Comparison of ENCODE assay signal across 1 cellular context in the genomic region with DNA sequence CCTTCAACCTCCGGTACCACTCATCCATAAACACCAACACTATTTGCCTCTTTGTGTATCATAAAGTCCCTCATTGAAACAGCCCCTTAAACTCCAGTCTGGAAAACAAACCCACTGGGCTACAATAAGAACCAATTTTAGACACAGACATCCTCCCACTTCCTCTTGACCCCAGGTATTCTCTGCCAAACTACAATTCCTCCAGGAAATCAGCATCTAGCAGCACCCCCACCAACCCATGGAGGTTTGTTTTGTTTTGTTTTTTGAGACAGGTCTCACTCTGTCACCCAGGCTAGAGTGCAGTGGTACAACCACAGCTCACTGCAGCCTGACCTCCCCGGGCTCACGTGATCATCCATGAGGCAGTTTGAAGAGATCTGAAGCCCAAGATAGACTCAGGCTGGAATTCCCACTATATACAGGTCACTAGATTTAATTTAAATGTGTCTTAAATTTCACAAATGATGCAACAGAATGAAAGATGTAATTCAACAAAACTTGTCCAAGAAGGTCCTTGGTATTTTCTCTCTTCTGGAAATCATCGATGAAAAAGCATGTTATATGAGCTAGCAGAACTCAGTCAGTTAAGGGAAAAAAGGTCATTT.
TF ChIP-seq lines count a peak whose summit lies in the region.

No MANE protein-coding gene starts in this region.

TF ChIP-seq in K562, 482 proteins besides CTCF, POLR2A, EP300 and RAD21 (continued from another document and continues in another):
- TF ChIP-seq, protein P1, sequence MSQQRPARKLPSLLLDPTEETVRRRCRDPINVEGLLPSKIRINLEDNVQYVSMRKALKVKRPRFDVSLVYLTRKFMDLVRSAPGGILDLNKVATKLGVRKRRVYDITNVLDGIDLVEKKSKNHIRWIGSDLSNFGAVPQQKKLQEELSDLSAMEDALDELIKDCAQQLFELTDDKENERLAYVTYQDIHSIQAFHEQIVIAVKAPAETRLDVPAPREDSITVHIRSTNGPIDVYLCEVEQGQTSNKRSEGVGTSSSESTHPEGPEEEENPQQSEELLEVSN (IDR thresholded peaks at IDR 0.05; ENCODE audit: borderline replicate concordance in 1 of 2, extremely low read depth in 1 of 2, insufficient read depth in 1 of 2, insufficient read length in 1 of 2, low read depth in 1 of 2, low read length in 1 of 2, poor library complexity in 1 of 2, severe bottlenecking in 1 of 2): no peak
- TF ChIP-seq, protein P2, sequence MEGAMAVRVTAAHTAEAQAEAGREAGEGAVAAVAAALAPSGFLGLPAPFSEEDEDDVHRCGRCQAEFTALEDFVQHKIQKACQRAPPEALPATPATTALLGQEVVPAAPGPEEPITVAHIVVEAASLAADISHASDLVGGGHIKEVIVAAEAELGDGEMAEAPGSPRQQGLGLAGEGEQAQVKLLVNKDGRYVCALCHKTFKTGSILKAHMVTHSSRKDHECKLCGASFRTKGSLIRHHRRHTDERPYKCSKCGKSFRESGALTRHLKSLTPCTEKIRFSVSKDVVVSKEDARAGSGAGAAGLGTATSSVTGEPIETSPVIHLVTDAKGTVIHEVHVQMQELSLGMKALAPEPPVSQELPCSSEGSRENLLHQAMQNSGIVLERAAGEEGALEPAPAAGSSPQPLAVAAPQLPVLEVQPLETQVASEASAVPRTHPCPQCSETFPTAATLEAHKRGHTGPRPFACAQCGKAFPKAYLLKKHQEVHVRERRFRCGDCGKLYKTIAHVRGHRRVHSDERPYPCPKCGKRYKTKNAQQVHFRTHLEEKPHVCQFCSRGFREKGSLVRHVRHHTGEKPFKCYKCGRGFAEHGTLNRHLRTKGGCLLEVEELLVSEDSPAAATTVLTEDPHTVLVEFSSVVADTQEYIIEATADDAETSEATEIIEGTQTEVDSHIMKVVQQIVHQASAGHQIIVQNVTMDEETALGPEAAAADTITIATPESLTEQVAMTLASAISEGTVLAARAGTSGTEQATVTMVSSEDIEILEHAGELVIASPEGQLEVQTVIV (CRISPR knock-in tag; IDR thresholded peaks at IDR 0.05; ENCODE audit: borderline replicate concordance): no peak
- TF ChIP-seq, protein P3, sequence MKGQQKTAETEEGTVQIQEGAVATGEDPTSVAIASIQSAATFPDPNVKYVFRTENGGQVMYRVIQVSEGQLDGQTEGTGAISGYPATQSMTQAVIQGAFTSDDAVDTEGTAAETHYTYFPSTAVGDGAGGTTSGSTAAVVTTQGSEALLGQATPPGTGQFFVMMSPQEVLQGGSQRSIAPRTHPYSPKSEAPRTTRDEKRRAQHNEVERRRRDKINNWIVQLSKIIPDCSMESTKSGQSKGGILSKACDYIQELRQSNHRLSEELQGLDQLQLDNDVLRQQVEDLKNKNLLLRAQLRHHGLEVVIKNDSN (CRISPR knock-in tag; IDR thresholded peaks at IDR 0.05): peak; percentile 83
- TF ChIP-seq GABPA (tag; conservative IDR thresholded peaks at IDR 0.05; ENCODE audit: low read depth) (no peak), ZNF75A (CRISPR knock-in tag; IDR thresholded peaks at IDR 0.05) (no peak), CBFA2T2 (conservative IDR thresholded peaks at IDR 0.05) (peak; percentile 20; the same call in 1 of the 2 replicates), ZNF766 (CRISPR knock-in tag; conservative IDR thresholded peaks at IDR 0.05) (0 out of 2 replicates have a peak, but pooled peaks have one; percentile 56), TOE1 (IDR thresholded peaks at IDR 0.05; ENCODE audit: borderline replicate concordance) (peak; percentile 84; the same call in 1 of the 2 replicates), TOE1 (CRISPR knock-in tag; IDR thresholded peaks at IDR 0.05; ENCODE audit: borderline replicate concordance, low read depth) (no peak), ZNF232 (CRISPR knock-in tag; IDR thresholded peaks at IDR 0.05) (no peak), PML (IDR thresholded peaks at IDR 0.05; ENCODE audit: low read length) (no peak), STAG1 (CRISPR knock-in tag; IDR thresholded peaks at IDR 0.05; ENCODE audit: borderline replicate concordance) (no peak), CEBPB (tag; IDR thresholded peaks at IDR 0.05) (no peak; the same call in 1 of the 2 replicates), TARDBP (IDR thresholded peaks at IDR 0.05) (no peak), MAFG (tag; conservative IDR thresholded peaks at IDR 0.05) (no peak), NR2C2 (CRISPR knock-in tag; IDR thresholded peaks at IDR 0.05) (no peak), NR2C2 (tag; IDR thresholded peaks at IDR 0.05) (peak; percentile 68), ZZZ3 (IDR thresholded peaks at IDR 0.05) (no peak), ZFP1 (CRISPR knock-in tag; IDR thresholded peaks at IDR 0.05) (no peak), ZNF274 (IDR thresholded peaks at IDR 0.05; ENCODE audit: borderline replicate concordance, low read depth, low read length) (no peak), NR2C1 (IDR thresholded peaks at IDR 0.05) (peak; percentile 53; the same call in 1 of the 2 replicates), NR2C1 (tag; IDR thresholded peaks at IDR 0.05) (peak; percentile 42; the same call in 1 of the 2 replicates), YY1 (IDR thresholded peaks at IDR 0.05; ENCODE audit: borderline replicate concordance in 1 of 3, control insufficient read depth in 1 of 3, extremely low read depth in 1 of 3, insufficient read depth in 3 of 3, insufficient read length in 1 of 3, insufficient replicate concordance in 2 of 3, low read depth in 1 of 3, low read length in 2 of 3) (no peak), PHB (CRISPR knock-in tag; IDR thresholded peaks at IDR 0.05) (no peak), ZNF165 (CRISPR knock-in tag; IDR thresholded peaks at IDR 0.05; ENCODE audit: borderline replicate concordance) (no peak), L3MBTL2 (IDR thresholded peaks at IDR 0.05) (peak; percentile 69), ARHGAP35 (IDR thresholded peaks at IDR 0.05; ENCODE audit: partially characterized antibody) (no peak), FUS (optimal IDR thresholded peaks at IDR 0.05; ENCODE audit: low read depth, low read length) (no peak), ZNF785 (CRISPR knock-in tag; IDR thresholded peaks at IDR 0.05) (no peak), NFE2L1 (tag; IDR thresholded peaks at IDR 0.05; ENCODE audit: borderline replicate concordance, low read depth) (no peak), RBM25 (IDR thresholded peaks at IDR 0.05; ENCODE audit: low read depth, low read length, severe bottlenecking) (no peak)
- TF ChIP-seq, protein P4, sequence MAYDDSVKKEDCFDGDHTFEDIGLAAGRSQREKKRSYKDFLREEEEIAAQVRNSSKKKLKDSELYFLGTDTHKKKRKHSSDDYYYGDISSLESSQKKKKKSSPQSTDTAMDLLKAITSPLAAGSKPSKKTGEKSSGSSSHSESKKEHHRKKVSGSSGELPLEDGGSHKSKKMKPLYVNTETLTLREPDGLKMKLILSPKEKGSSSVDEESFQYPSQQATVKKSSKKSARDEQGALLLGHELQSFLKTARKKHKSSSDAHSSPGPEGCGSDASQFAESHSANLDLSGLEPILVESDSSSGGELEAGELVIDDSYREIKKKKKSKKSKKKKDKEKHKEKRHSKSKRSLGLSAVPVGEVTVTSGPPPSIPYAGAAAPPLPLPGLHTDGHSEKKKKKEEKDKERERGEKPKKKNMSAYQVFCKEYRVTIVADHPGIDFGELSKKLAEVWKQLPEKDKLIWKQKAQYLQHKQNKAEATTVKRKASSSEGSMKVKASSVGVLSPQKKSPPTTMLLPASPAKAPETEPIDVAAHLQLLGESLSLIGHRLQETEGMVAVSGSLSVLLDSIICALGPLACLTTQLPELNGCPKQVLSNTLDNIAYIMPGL (CRISPR knock-in tag; IDR thresholded peaks at IDR 0.05): no peak
- TF ChIP-seq, protein P5, sequence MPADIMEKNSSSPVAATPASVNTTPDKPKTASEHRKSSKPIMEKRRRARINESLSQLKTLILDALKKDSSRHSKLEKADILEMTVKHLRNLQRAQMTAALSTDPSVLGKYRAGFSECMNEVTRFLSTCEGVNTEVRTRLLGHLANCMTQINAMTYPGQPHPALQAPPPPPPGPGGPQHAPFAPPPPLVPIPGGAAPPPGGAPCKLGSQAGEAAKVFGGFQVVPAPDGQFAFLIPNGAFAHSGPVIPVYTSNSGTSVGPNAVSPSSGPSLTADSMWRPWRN (IDR thresholded peaks at IDR 0.05; ENCODE audit: low read depth): no peak
- TF ChIP-seq, protein P6, sequence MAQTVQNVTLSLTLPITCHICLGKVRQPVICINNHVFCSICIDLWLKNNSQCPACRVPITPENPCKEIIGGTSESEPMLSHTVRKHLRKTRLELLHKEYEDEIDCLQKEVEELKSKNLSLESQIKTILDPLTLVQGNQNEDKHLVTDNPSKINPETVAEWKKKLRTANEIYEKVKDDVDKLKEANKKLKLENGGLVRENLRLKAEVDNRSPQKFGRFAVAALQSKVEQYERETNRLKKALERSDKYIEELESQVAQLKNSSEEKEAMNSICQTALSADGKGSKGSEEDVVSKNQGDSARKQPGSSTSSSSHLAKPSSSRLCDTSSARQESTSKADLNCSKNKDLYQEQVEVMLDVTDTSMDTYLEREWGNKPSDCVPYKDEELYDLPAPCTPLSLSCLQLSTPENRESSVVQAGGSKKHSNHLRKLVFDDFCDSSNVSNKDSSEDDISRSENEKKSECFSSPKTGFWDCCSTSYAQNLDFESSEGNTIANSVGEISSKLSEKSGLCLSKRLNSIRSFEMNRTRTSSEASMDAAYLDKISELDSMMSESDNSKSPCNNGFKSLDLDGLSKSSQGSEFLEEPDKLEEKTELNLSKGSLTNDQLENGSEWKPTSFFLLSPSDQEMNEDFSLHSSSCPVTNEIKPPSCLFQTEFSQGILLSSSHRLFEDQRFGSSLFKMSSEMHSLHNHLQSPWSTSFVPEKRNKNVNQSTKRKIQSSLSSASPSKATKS (CRISPR knock-in tag; IDR thresholded peaks at IDR 0.05): no peak
- TF ChIP-seq, protein P7, sequence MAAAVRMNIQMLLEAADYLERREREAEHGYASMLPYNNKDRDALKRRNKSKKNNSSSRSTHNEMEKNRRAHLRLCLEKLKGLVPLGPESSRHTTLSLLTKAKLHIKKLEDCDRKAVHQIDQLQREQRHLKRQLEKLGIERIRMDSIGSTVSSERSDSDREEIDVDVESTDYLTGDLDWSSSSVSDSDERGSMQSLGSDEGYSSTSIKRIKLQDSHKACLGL (CRISPR knock-in tag; IDR thresholded peaks at IDR 0.05; ENCODE audit: borderline replicate concordance, poor library complexity, severe bottlenecking): no peak
- TF ChIP-seq, protein P8, sequence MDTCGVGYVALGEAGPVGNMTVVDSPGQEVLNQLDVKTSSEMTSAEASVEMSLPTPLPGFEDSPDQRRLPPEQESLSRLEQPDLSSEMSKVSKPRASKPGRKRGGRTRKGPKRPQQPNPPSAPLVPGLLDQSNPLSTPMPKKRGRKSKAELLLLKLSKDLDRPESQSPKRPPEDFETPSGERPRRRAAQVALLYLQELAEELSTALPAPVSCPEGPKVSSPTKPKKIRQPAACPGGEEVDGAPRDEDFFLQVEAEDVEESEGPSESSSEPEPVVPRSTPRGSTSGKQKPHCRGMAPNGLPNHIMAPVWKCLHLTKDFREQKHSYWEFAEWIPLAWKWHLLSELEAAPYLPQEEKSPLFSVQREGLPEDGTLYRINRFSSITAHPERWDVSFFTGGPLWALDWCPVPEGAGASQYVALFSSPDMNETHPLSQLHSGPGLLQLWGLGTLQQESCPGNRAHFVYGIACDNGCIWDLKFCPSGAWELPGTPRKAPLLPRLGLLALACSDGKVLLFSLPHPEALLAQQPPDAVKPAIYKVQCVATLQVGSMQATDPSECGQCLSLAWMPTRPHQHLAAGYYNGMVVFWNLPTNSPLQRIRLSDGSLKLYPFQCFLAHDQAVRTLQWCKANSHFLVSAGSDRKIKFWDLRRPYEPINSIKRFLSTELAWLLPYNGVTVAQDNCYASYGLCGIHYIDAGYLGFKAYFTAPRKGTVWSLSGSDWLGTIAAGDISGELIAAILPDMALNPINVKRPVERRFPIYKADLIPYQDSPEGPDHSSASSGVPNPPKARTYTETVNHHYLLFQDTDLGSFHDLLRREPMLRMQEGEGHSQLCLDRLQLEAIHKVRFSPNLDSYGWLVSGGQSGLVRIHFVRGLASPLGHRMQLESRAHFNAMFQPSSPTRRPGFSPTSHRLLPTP (IDR thresholded peaks at IDR 0.05; ENCODE audit: borderline replicate concordance, extremely low read depth, insufficient read length): no peak
- TF ChIP-seq, protein P9, sequence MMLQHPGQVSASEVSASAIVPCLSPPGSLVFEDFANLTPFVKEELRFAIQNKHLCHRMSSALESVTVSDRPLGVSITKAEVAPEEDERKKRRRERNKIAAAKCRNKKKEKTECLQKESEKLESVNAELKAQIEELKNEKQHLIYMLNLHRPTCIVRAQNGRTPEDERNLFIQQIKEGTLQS (IDR thresholded peaks at IDR 0.05): peak; percentile 70
- TF ChIP-seq, protein P9 (CRISPR knock-in tag; conservative IDR thresholded peaks at IDR 0.05): no peak
- TF ChIP-seq, protein P10, sequence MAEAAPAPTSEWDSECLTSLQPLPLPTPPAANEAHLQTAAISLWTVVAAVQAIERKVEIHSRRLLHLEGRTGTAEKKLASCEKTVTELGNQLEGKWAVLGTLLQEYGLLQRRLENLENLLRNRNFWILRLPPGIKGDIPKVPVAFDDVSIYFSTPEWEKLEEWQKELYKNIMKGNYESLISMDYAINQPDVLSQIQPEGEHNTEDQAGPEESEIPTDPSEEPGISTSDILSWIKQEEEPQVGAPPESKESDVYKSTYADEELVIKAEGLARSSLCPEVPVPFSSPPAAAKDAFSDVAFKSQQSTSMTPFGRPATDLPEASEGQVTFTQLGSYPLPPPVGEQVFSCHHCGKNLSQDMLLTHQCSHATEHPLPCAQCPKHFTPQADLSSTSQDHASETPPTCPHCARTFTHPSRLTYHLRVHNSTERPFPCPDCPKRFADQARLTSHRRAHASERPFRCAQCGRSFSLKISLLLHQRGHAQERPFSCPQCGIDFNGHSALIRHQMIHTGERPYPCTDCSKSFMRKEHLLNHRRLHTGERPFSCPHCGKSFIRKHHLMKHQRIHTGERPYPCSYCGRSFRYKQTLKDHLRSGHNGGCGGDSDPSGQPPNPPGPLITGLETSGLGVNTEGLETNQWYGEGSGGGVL (CRISPR knock-in tag; IDR thresholded peaks at IDR 0.05): no peak
